14 cellular contexts compared by ENCODE assay signal in genomic region chr5:15285901-15286583, GRCh38.
DNase-seq lines count a peak whose midpoint lies in the region; ATAC-seq and TF ChIP-seq lines count a peak whose summit lies in the region.
"Had no signal": no experiment of that assay in that cellular context is flagged by ENCODE, and none has a peak within 500 bp of the region (broad histone marks: within the 10 kb centered on the region; RNA-seq: fewer than 3 reads in every experiment).

No MANE protein-coding gene starts in this region.

- H3K9me3 ChIP-seq in upper lobe of right lung = no peaks in the 10 kb centered on the region
- H3K9me3 ChIP-seq: ovary had no signal

- TF ChIP-seq CTCF in upper lobe of right lung (IDR thresholded peaks at IDR 0.05) = no peak
- no peak for TF ChIP-seq CTCF in coronary artery (IDR thresholded peaks at IDR 0.05)

- DNase-seq in DMS53 (lab: John Stamatoyannopoulos, UW) = peak; percentile 35
- DNase-seq in DMS53 treated with DMSO at 0.1 percent for 48 hours (lab: John Stamatoyannopoulos, UW; ENCODE audit: unreplicated experiment) = no peak
- DNase-seq in amniotic epithelial cell (ENCODE audit: low read depth) = peak; percentile 32
- peak; percentile 14 for DNase-seq in inferior parietal cortex (ENCODE audit: extremely low spot score)
- no peak for DNase-seq in upper lobe of right lung
- no peak for DNase-seq in ecto neural progenitor cell (ENCODE audit: low spot score)
- no peak for DNase-seq in coronary artery (ENCODE audit: low spot score)
- no peak for DNase-seq in stimulated activated CD4-positive, alpha-beta T cell treated with anti-CD3 and anti-CD28 coated beads, Interleukin-4, amount 100 ng/mL, for 1 hour
- DNase-seq: activated CD4-positive, alpha-beta T cell treated with anti-CD3 and anti-CD28 coated beads for 48 hours; activated naive CD8-positive, alpha-beta T cell treated with anti-CD3 and anti-CD28 coated beads, Interleukin-2, amount 10 ng/mL, durations not matched to agents 7 days and 5 days; NCI-H510A treated with DMSO at 0.1 percent for 48 hours; stimulated activated CD4-positive, alpha-beta T cell treated with anti-CD3 and anti-CD28 coated beads, Interleukin-4, amount 100 ng/mL, for 4 hours had no signal

- H3K4me3 ChIP-seq in upper lobe of right lung (no peak overlapping the region), coronary artery (no peak overlapping the region)
- H3K4me3 ChIP-seq: ovary had no signal

- H3K4me1 ChIP-seq in upper lobe of right lung = no peaks in the 10 kb centered on the region

- no peak overlapping the region for H3K27ac ChIP-seq in upper lobe of right lung
- H3K27ac ChIP-seq in coronary artery = no peak overlapping the region
- H3K27ac ChIP-seq: 22Rv1, ovary had no signal

- intact Hi-C loops in upper lobe of right lung (cut with DNase I) = no loop called here

- H3K27me3 ChIP-seq in upper lobe of right lung = no peaks in the 10 kb centered on the region
- H3K27me3 ChIP-seq: ovary had no signal

- peak; percentile 65 for ATAC-seq in upper lobe of right lung

- H3K36me3 ChIP-seq in upper lobe of right lung = no peaks in the 10 kb centered on the region
- H3K36me3 ChIP-seq: ovary had no signal

Comparison
In these comparisons a context has a peak if more than half of its experiments do, and no peak if none do; other contexts are left out.
1. DNase-seq: peak in DMS53 (single experiment), amniotic epithelial cell (single experiment) and inferior parietal cortex (single experiment); none in DMS53 treated with DMSO at 0.1 percent for 48 hours (single experiment), upper lobe of right lung (single experiment), ecto neural progenitor cell (single experiment), coronary artery (single experiment) and stimulated activated CD4-positive, alpha-beta T cell treated with anti-CD3 and anti-CD28 coated beads, Interleukin-4, amount 100 ng/mL, for 1 hour (single experiment).